ENCODE assay signal across 9 cellular contexts in genomic region chr10:133100186-133100585, GRCh38. TPM values are rescaled to one million over a fixed set of nuclear protein-coding genes. Genes with fewer than 3 reads are reported as not detected.
"Had no signal": no experiment of that assay in that cellular context is flagged by ENCODE, and none has a peak within 500 bp of the region (broad histone marks: within the 10 kb centered on the region; RNA-seq: fewer than 3 reads in every experiment).

No MANE protein-coding gene starts in this region.

- ATAC-seq: HepG2 had no signal

- H3K36me3 Mint-ChIP-seq: IgD-negative memory B cell had no signal

- H3K27ac ChIP-seq: HL-60 had no signal

- DNase-seq: GOT3, H9, HCEC 1CT, HFFc6, KBM-7 had no signal

- H3K27ac Mint-ChIP-seq: H9, HFFc6, IgD-negative memory B cell had no signal

- H3K9me3 Mint-ChIP-seq: H9, IgD-negative memory B cell had no signal

- H3K4me3 Mint-ChIP-seq: HFFc6 had no signal

RNA-seq across cellular contexts. Expression of gene ADGRA1, which starts 12.5 kb away (rescaled TPM):
- total RNA-seq: HepG2, HFFc6, HT1080 had no signal
- polyA plus RNA-seq: HepG2, IgD-negative memory B cell had no signal

RNA-seq across cellular contexts. Expression of gene KNDC1, which starts 59.8 kb away (rescaled TPM):
- total RNA-seq: HepG2, HT1080 had no signal
